In the genomic region with DNA sequence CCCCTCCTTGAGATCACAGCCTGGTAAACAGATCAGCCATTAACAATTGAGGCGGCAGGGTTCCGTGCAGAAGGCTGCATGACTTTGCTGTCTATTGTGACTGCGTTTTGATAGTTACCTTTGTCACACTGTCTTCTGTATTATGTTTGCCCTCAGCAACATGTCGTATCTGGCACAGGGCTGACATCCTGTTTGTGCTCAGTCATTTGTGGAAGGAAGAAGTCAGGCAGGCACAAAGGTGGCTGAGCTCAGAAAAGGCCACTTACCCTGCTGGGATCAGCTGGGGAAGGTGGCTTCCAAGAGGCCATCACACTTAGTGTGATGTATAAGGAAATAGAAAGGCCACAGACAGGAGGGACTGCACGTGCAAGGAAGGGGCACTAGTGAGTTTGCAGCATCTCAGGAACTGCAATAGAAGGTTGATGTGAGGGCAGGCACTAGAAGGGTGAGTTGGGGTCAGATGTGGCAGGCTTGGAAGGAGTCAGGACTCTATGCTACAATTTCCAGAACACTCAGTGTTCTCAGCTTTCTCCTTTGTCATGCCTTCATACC, we compare ENCODE assay signal across 12 cellular contexts. TPM values are rescaled to one million over a fixed set of nuclear protein-coding genes. Genes with fewer than 3 reads are reported as not detected.
DNase-seq lines count a peak whose midpoint lies in the region; ATAC-seq and TF ChIP-seq lines count a peak whose summit lies in the region.
"Had no signal": no experiment of that assay in that cellular context is flagged by ENCODE, and none has a peak within 500 bp of the region (broad histone marks: within the 10 kb centered on the region; RNA-seq: fewer than 3 reads in every experiment).

No MANE protein-coding gene starts in this region.

- no peak overlapping the region for H3K27ac ChIP-seq in CD4-positive, alpha-beta memory T cell (ENCODE audit: low read depth, low read length)
- peak overlapping the region; percentile 85 for H3K27ac ChIP-seq in rectal smooth muscle tissue (ENCODE audit: low read depth, low read length)
- no peak overlapping the region for H3K27ac ChIP-seq in GM23338 (ENCODE audit: low read depth)
- H3K27ac ChIP-seq: epithelial cell of prostate had no signal

- H3K4me1 ChIP-seq in CD4-positive, alpha-beta memory T cell (ENCODE audit: insufficient read depth, low read length), result peaks cover 68% of the 10 kb centered on the region
- peaks cover 38% of the 10 kb centered on the region for H3K4me1 ChIP-seq in rectal smooth muscle tissue (ENCODE audit: control insufficient read depth, insufficient read depth, low read length)
- H3K4me1 ChIP-seq in GM23338 (ENCODE audit: insufficient read depth), result no peaks in the 10 kb centered on the region

- peaks cover 47 to 62% of the 10 kb centered on the region in 2 donors for H3K36me3 Mint-ChIP-seq in CD4-positive, alpha-beta memory T cell
- peaks cover 31% of the 10 kb centered on the region for H3K36me3 Mint-ChIP-seq in central memory CD8-positive, alpha-beta T cell (ENCODE audit: insufficient read depth)
- peaks cover 13% of the 10 kb centered on the region for H3K36me3 Mint-ChIP-seq in GM23338 (ENCODE audit: low read depth)

- DNase-seq in CD4-positive, alpha-beta memory T cell, result no peak
- DNase-seq in KBM-7 (peak; percentile 62), OCI-M1 (lab: John Stamatoyannopoulos, UW) (no peak), COLO829 (ENCODE audit: low spot score) (no peak), GM23338 (ENCODE audit: low spot score) (no peak)
- no peak for DNase-seq in central memory CD8-positive, alpha-beta T cell (ENCODE audit: low spot score in 2 of 2)
- DNase-seq: MM.1S; NK-92 treated with Interleukin-12 subunit alpha and Interleukin-12 subunit beta, amount 100 ng/mL, for 24 hours; posterior cingulate gyrus had no signal

- no peaks in the 10 kb centered on the region for H3K9me2 ChIP-seq in GM23338 (ENCODE audit: insufficient read depth)

- H3K27ac Mint-ChIP-seq in CD4-positive, alpha-beta memory T cell, result peak overlapping the region; percentile 22 to 92 (median 85)
- peak overlapping the region; percentile 78 for H3K27ac Mint-ChIP-seq in central memory CD8-positive, alpha-beta T cell (ENCODE audit: low read depth)
- no peak overlapping the region for H3K27ac Mint-ChIP-seq in GM23338

- H3K4me3 ChIP-seq in CD4-positive, alpha-beta memory T cell (ENCODE audit: low read length in 2 of 2), result peak overlapping the region in 1 of 2 donors; percentile 0
- H3K4me3 ChIP-seq in rectal smooth muscle tissue (ENCODE audit: low read length), result peak overlapping the region; percentile 14
- no peak overlapping the region for H3K4me3 ChIP-seq in GM23338

- H3K27me3 Mint-ChIP-seq in CD4-positive, alpha-beta memory T cell, result no peaks in the 10 kb centered on the region
- no peaks in the 10 kb centered on the region for H3K27me3 Mint-ChIP-seq in central memory CD8-positive, alpha-beta T cell
- H3K27me3 Mint-ChIP-seq in GM23338 (ENCODE audit: insufficient read depth, low read depth, poor library complexity), result peaks cover 2% of the 10 kb centered on the region

- peaks cover 0 to 2% (median 0%) of the 10 kb centered on the region in 8 donors for H3K9me3 Mint-ChIP-seq in CD4-positive, alpha-beta memory T cell
- H3K9me3 Mint-ChIP-seq in central memory CD8-positive, alpha-beta T cell, result no peaks in the 10 kb centered on the region
- H3K9me3 Mint-ChIP-seq in GM23338, result peaks cover 3% of the 10 kb centered on the region; the same call in 1 of the 3 replicates

- H3K9me3 ChIP-seq in CD4-positive, alpha-beta memory T cell (ENCODE audit: control insufficient read depth in 1 of 2, low read length in 2 of 2), result no peaks in the 10 kb centered on the region

- no peak overlapping the region for H3K9ac ChIP-seq in rectal smooth muscle tissue (ENCODE audit: low read length)

- H4K20me1 ChIP-seq in GM23338 (replicated peaks; ENCODE audit: insufficient read depth), result peaks cover 11% of the 10 kb centered on the region

- H3K27me3 ChIP-seq in CD4-positive, alpha-beta memory T cell (ENCODE audit: insufficient read depth, low read length), result no peaks in the 10 kb centered on the region
- H3K27me3 ChIP-seq in rectal smooth muscle tissue (ENCODE audit: control insufficient read depth, insufficient read depth, low read length), result no peaks in the 10 kb centered on the region
- H3K27me3 ChIP-seq in GM23338 (ENCODE audit: insufficient read depth), result no peaks in the 10 kb centered on the region

- H3K4me2 ChIP-seq in GM23338, result no peak overlapping the region

- POLR2A ChIA-PET in CD4-positive, alpha-beta memory T cell (lab: Charles Lee; ENCODE audit: partially characterized antibody), result interaction anchor here (0.6 to 3.5 kb wide), 3 partner anchors 13 to 1850 kb away, joined by 3 to 17 read pairs (median 3); a partner anchor contains a TSS

- peaks cover 47 to 78% (median 60%) of the 10 kb centered on the region in 4 donors for H3K4me1 Mint-ChIP-seq in CD4-positive, alpha-beta memory T cell
- peaks cover 64% of the 10 kb centered on the region for H3K4me1 Mint-ChIP-seq in central memory CD8-positive, alpha-beta T cell
- H3K4me1 Mint-ChIP-seq in GM23338, result peaks cover 3% of the 10 kb centered on the region; the same call in 1 of the 3 replicates

- H2AFZ ChIP-seq in GM23338, result no peak overlapping the region

- intact Hi-C loops in CD4-positive, alpha-beta memory T cell (cut with micrococcal nuclease), result no loop called here

- H3K36me3 ChIP-seq in CD4-positive, alpha-beta memory T cell (ENCODE audit: insufficient read depth, low read length), result peaks cover 21% of the 10 kb centered on the region
- H3K36me3 ChIP-seq in rectal smooth muscle tissue (ENCODE audit: control insufficient read depth, insufficient read depth, low read length), result peaks cover 3% of the 10 kb centered on the region
- H3K36me3 ChIP-seq in GM23338 (ENCODE audit: insufficient read depth), result no peaks in the 10 kb centered on the region

- peak; percentile 40 for ATAC-seq in central memory CD8-positive, alpha-beta T cell (replicated peaks; ENCODE audit: extremely low read depth, poor library complexity, severe bottlenecking)
- ATAC-seq in HG03439 (IDR thresholded peaks at IDR 0.05; ENCODE audit: unreplicated experiment), result no peak
- ATAC-seq in GM23338, result no peak

- CTCF ChIA-PET in CD4-positive, alpha-beta memory T cell (lab: Charles Lee; ENCODE audit: partially characterized antibody), result interaction anchor here (0.8 to 2.9 kb wide), 7 partner anchors 8 to 57 kb away, joined by 3 to 11 read pairs (median 5); a partner anchor contains a TSS

- peaks cover 9% of the 10 kb centered on the region for H3K79me2 ChIP-seq in GM23338 (replicated peaks; ENCODE audit: insufficient read depth)

- TF ChIP-seq CTCF in GM23338 (conservative IDR thresholded peaks at IDR 0.05; ENCODE audit: low read depth in 2 of 2), result no peak

- in situ Hi-C loops in KBM-7 (cut with MboI; ENCODE audit: low pct_unique_long_range_greater_than_20kb, low sequenced_read_pairs), result no loop called here

- no peaks in the 10 kb centered on the region for H3F3A ChIP-seq in GM23338 (replicated peaks; ENCODE audit: low read depth)

- H3K4me3 Mint-ChIP-seq in CD4-positive, alpha-beta memory T cell, result peak overlapping the region in 7 of 8 donors; percentile 4 to 84 (median 57)
- peak overlapping the region; percentile 15 for H3K4me3 Mint-ChIP-seq in central memory CD8-positive, alpha-beta T cell
- H3K4me3 Mint-ChIP-seq in GM23338, result no peak overlapping the region

TF ChIP-seq in GM23338, 12 proteins besides CTCF, POLR2A, EP300 and RAD21 (continues in another document):
- no peak for TF ChIP-seq EZH2phosphoT487 (IDR thresholded peaks at IDR 0.05; ENCODE audit: unreplicated experiment)
- TF ChIP-seq EZH2 (IDR thresholded peaks at IDR 0.05; ENCODE audit: low read depth, unreplicated experiment), result no peak
- TF ChIP-seq ZNF114 (CRISPR knock-in tag; IDR thresholded peaks at IDR 0.05), result no peak
- TF ChIP-seq, protein P1, sequence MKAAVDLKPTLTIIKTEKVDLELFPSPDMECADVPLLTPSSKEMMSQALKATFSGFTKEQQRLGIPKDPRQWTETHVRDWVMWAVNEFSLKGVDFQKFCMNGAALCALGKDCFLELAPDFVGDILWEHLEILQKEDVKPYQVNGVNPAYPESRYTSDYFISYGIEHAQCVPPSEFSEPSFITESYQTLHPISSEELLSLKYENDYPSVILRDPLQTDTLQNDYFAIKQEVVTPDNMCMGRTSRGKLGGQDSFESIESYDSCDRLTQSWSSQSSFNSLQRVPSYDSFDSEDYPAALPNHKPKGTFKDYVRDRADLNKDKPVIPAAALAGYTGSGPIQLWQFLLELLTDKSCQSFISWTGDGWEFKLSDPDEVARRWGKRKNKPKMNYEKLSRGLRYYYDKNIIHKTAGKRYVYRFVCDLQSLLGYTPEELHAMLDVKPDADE (IDR thresholded peaks at IDR 0.05), result no peak
- TF ChIP-seq, protein P2, sequence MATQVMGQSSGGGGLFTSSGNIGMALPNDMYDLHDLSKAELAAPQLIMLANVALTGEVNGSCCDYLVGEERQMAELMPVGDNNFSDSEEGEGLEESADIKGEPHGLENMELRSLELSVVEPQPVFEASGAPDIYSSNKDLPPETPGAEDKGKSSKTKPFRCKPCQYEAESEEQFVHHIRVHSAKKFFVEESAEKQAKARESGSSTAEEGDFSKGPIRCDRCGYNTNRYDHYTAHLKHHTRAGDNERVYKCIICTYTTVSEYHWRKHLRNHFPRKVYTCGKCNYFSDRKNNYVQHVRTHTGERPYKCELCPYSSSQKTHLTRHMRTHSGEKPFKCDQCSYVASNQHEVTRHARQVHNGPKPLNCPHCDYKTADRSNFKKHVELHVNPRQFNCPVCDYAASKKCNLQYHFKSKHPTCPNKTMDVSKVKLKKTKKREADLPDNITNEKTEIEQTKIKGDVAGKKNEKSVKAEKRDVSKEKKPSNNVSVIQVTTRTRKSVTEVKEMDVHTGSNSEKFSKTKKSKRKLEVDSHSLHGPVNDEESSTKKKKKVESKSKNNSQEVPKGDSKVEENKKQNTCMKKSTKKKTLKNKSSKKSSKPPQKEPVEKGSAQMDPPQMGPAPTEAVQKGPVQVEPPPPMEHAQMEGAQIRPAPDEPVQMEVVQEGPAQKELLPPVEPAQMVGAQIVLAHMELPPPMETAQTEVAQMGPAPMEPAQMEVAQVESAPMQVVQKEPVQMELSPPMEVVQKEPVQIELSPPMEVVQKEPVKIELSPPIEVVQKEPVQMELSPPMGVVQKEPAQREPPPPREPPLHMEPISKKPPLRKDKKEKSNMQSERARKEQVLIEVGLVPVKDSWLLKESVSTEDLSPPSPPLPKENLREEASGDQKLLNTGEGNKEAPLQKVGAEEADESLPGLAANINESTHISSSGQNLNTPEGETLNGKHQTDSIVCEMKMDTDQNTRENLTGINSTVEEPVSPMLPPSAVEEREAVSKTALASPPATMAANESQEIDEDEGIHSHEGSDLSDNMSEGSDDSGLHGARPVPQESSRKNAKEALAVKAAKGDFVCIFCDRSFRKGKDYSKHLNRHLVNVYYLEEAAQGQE (IDR thresholded peaks at IDR 0.05; ENCODE audit: unreplicated experiment), result no peak

RNA-seq across cellular contexts. Expression of a gene that starts 13.4 kb away (rescaled TPM):
- 10 to 100 TPM; 61.5 to 66.6 TPM for total RNA-seq in CD4-positive, alpha-beta memory T cell
- polyA plus RNA-seq in CD4-positive, alpha-beta memory T cell, result 10 to 100 TPM in 1 of 2 donors, 1 to 10 TPM in 1; 9.6 to 33.2 TPM
- total RNA-seq in GM23338 (2014; rRNA removed; shearing (Covaris generic)), result 73.1 and 85.3 TPM in 2 replicates
- polyA plus RNA-seq in GM23338 (2016; fragmentation: Nextera tagmentation; extraction: Ambion mirVana), result 18.9 and 19.0 TPM in 2 replicates

RNA-seq across cellular contexts. Expression of a gene that starts 15.8 kb away (rescaled TPM):
- total RNA-seq in CD4-positive, alpha-beta memory T cell, result 10 to 100 TPM; 10.8 to 11.1 TPM
- 1 to 10 TPM; 8.1 to 8.7 TPM for polyA plus RNA-seq in CD4-positive, alpha-beta memory T cell
- 2.4 and 2.7 TPM in 2 replicates for total RNA-seq in GM23338 (2014; rRNA removed; shearing (Covaris generic))
- 1.5 and 2.3 TPM in 2 replicates for polyA plus RNA-seq in GM23338 (2016; fragmentation: Nextera tagmentation; extraction: Ambion mirVana)
